8 cellular contexts compared by ENCODE assay signal in the genomic region with DNA sequence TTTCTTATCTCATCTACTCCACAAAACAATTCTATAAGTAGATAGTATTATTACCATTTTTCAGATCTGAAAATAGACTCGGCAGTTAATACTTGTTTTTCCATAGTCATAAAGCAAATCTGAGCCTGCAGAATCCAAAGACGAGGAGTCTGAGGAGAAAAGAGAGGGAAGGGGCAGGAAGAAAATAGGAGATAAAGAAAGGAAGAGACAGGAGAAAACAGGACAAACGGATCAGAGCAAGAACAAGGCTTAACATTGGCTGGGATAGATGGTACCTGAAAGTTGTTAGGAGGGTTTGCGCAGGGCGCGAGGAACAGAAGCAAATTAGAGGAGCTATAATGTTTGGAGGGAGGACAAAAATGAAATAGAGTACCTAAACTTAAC. TPM values are rescaled to one million over a fixed set of nuclear protein-coding genes. Genes with fewer than 3 reads are reported as not detected.
DNase-seq lines count a peak whose midpoint lies in the region; ATAC-seq and TF ChIP-seq lines count a peak whose summit lies in the region.

No MANE protein-coding gene starts in this region.

- H3K4me3 Mint-ChIP-seq in brain, result peak overlapping the region; percentile 95 to 99 (median 97)

- peak overlapping the region; percentile 88 for H3K56ac ChIP-seq in mesendoderm (ENCODE audit: low read length)

- H3K4me1 ChIP-seq in heart right ventricle (peaks cover 2 to 37% (median 17%) of the 10 kb centered on the region in 9 donors), mesendoderm (ENCODE audit: control insufficient read depth, low read depth, low read length) (no peaks in the 10 kb centered on the region), uterus (peaks cover 0 to 5% of the 10 kb centered on the region in 2 donors)

- TF ChIP-seq CTCF in heart right ventricle (IDR thresholded peaks at IDR 0.05), result no peak
- no peak for TF ChIP-seq CTCF in brain (conservative IDR thresholded peaks at IDR 0.05)
- no peak for TF ChIP-seq CTCF in uterus (IDR thresholded peaks at IDR 0.05)

- H3K9me3 ChIP-seq in heart right ventricle (no peaks in the 10 kb centered on the region), uterus (no peaks in the 10 kb centered on the region)

- H3K27ac Mint-ChIP-seq in brain, result peak overlapping the region; percentile 99 to 100 (median 100)

- peaks cover 57% of the 10 kb centered on the region for H3K4me1 Mint-ChIP-seq in brain

- H3K18ac ChIP-seq in mesendoderm (ENCODE audit: low read length), result no peak overlapping the region

- H3K23ac ChIP-seq in mesendoderm (ENCODE audit: low read length), result no peak overlapping the region

- H3K4ac ChIP-seq in mesendoderm (ENCODE audit: low read depth, low read length), result no peak overlapping the region

- H4K5ac ChIP-seq in mesendoderm (ENCODE audit: low read length), result no peak overlapping the region

- H3K36me3 Mint-ChIP-seq in brain, result peaks cover 15% of the 10 kb centered on the region

- intact Hi-C loops in heart right ventricle (cut with DNase I), result loop anchor here in 1 of 10 donors (10.0 kb wide), 1 partner anchor 340 kb away; no protein-coding TSS in a partner anchor
- intact Hi-C loops in Right ventricle myocardium superior (cut with DNase I), result no loop called here
- intact Hi-C loops in uterus (cut with DNase I; ENCODE audit: low total_unique reads), result no loop called here

- peak overlapping the region; percentile 45 to 94 (median 83) for H3K4me3 ChIP-seq in heart right ventricle
- H3K4me3 ChIP-seq in mesendoderm (ENCODE audit: low read length), result no peak overlapping the region
- peak overlapping the region; percentile 78 to 95 for H3K4me3 ChIP-seq in uterus

- ATAC-seq in heart right ventricle (peak in 1 of 8 donors; percentile 13), Right ventricle myocardium superior (ENCODE audit: poor library complexity) (no peak), HG03139 (IDR thresholded peaks at IDR 0.05; ENCODE audit: unreplicated experiment) (no peak), HG02763 (IDR thresholded peaks at IDR 0.05; ENCODE audit: unreplicated experiment) (no peak)

- H2BK5ac ChIP-seq in mesendoderm (ENCODE audit: low read length), result no peak overlapping the region

- peak overlapping the region; percentile 73 for H3K9ac ChIP-seq in mesendoderm (ENCODE audit: low read length)

- no peak for TF ChIP-seq POLR2A in uterus (IDR thresholded peaks at IDR 0.05)

- H3K79me1 ChIP-seq in mesendoderm (ENCODE audit: low read length), result no peaks in the 10 kb centered on the region

- peak overlapping the region; percentile 38 for H3K4me2 ChIP-seq in mesendoderm (ENCODE audit: low read length)

- DNase-seq in heart right ventricle, result no peak
- no peak for DNase-seq in Right ventricle myocardium superior
- DNase-seq in mesendoderm, result no peak
- DNase-seq in uterus, result no peak
- no peak for DNase-seq in NOMO-1 (lab: John Stamatoyannopoulos, UW; ENCODE audit: unreplicated experiment in 2 of 2)

- H4K8ac ChIP-seq in mesendoderm (ENCODE audit: low read depth, low read length), result no peak overlapping the region

- H3K27me3 ChIP-seq in heart right ventricle, result no peaks in the 10 kb centered on the region
- no peaks in the 10 kb centered on the region for H3K27me3 ChIP-seq in mesendoderm (ENCODE audit: insufficient read depth, low read length, poor library complexity)
- no peaks in the 10 kb centered on the region for H3K27me3 ChIP-seq in uterus

- no peak overlapping the region for H2BK120ac ChIP-seq in mesendoderm (ENCODE audit: low read depth, low read length)

- H3K27me3 Mint-ChIP-seq in brain, result peaks cover 11% of the 10 kb centered on the region

- H3K9me3 Mint-ChIP-seq in brain, result peaks cover 0 to 7% (median 0%) of the 10 kb centered on the region in 5 experiments

- 28 to 30% methylated on average over 6 of the region's 6 CpGs for WGBS in heart right ventricle, 2 donors
- no CpG with 5 or more reads among the region's 6 CpGs for WGBS in mesendoderm (ENCODE audit: extremely low coverage, insufficient coverage, low lambda C conversion rate)

- no peak overlapping the region for H2AK5ac ChIP-seq in mesendoderm (ENCODE audit: low read length)

- H3K36me3 ChIP-seq in heart right ventricle (peaks cover 0 to 15% (median 0%) of the 10 kb centered on the region in 9 donors), mesendoderm (ENCODE audit: control insufficient read depth, insufficient read depth, low read length) (no peaks in the 10 kb centered on the region), uterus (no peaks in the 10 kb centered on the region)

- H3K27ac ChIP-seq in heart right ventricle, result peak overlapping the region; percentile 37 to 98 (median 92)
- H3K27ac ChIP-seq in mesendoderm (ENCODE audit: low read depth, low read length), result no peak overlapping the region
- H3K27ac ChIP-seq in uterus, result peak overlapping the region; percentile 77 to 87

- no peak overlapping the region for H2BK15ac ChIP-seq in mesendoderm (replicated peaks; ENCODE audit: low read depth)

- peaks cover 5% of the 10 kb centered on the region for H3K79me2 ChIP-seq in mesendoderm (ENCODE audit: control insufficient read depth, insufficient read depth, low read length)

RNA-seq across cellular contexts. Expression of a gene that starts 0.6 kb away (rescaled TPM):
- total RNA-seq in heart right ventricle (100 to 1,000 TPM in 2 of 10 donors, 10 to 100 TPM in 8; 34.5 to 106 (median 49.2) TPM), Right ventricle myocardium superior (65.2 TPM), uterus (10 to 100 TPM; 22.8 to 36.0 (median 27.5) TPM)
- polyA plus RNA-seq in heart right ventricle (10 to 100 TPM; 21.1 to 50.3 TPM), brain (ENCODE audit: insufficient read depth, low read depth, low replicate concordance) (36.9 TPM)
- polyA plus RNA-seq in mesendoderm (2013, experiment 1 of 2), result 105 TPM
- 104 TPM for polyA plus RNA-seq in mesendoderm (2013, experiment 2 of 2)

RNA-seq across cellular contexts. Expression of a gene that starts 10.5 kb away (rescaled TPM):
- total RNA-seq in heart right ventricle (100 to 1,000 TPM in 1 of 10 donors, 10 to 100 TPM in 9; 64.6 to 104 (median 74.7) TPM), Right ventricle myocardium superior (73.2 TPM), uterus (10 to 100 TPM; 21.3 to 67.9 (median 42.6) TPM)
- polyA plus RNA-seq in heart right ventricle (10 to 100 TPM; 22.5 to 23.1 TPM), brain (ENCODE audit: insufficient read depth, low read depth, low replicate concordance) (72.4 TPM)
- 7.4 TPM for polyA plus RNA-seq in mesendoderm (2013, experiment 1 of 2)
- polyA plus RNA-seq in mesendoderm (2013, experiment 2 of 2), result 7.1 TPM

RNA-seq across cellular contexts. Expression of a gene that starts 36.0 kb away (rescaled TPM):
- total RNA-seq in heart right ventricle, result 10 to 100 TPM in 9 of 10 donors, 1 to 10 TPM in 1; 2.8 to 98.2 (median 29.0) TPM
- 10 to 100 TPM in 1 of 2 donors, 1 to 10 TPM in 1; 4.4 to 18.4 TPM for polyA plus RNA-seq in heart right ventricle
- 10.0 TPM for total RNA-seq in Right ventricle myocardium superior
- 22.9 TPM for polyA plus RNA-seq in brain (ENCODE audit: insufficient read depth, low read depth, low replicate concordance)
- 0.10 TPM for polyA plus RNA-seq in mesendoderm (2013, experiment 1 of 2)
- 0.17 TPM for polyA plus RNA-seq in mesendoderm (2013, experiment 2 of 2)
- 10 to 100 TPM in 3 of 4 donors, 1 to 10 TPM in 1; 9.5 to 33.8 (median 12.2) TPM for total RNA-seq in uterus
